In genomic region chr9:137293094-137293481, GRCh38 we compare ENCODE assay signal across 29 cellular contexts. TPM values are rescaled to one million over a fixed set of nuclear protein-coding genes. Genes with fewer than 3 reads are reported as not detected.
DNase-seq lines count a peak whose midpoint lies in the region; ATAC-seq and TF ChIP-seq lines count a peak whose summit lies in the region.
"Had no signal": no experiment of that assay in that cellular context is flagged by ENCODE, and none has a peak within 500 bp of the region (broad histone marks: within the 10 kb centered on the region; RNA-seq: fewer than 3 reads in every experiment).

No MANE protein-coding gene starts in this region.

- intact Hi-C loops in left ventricle myocardium superior (cut with micrococcal nuclease) (no loop called here), left ventricle myocardium inferior (cut with micrococcal nuclease) (no loop called here)
- intact Hi-C loops in activated CD8-positive, alpha-beta T cell treated with anti-CD3 and anti-CD28 coated beads for 36 hours (cut with micrococcal nuclease), result loop anchor here (10.0 kb wide), 1 partner anchor 112 kb away; no protein-coding TSS in a partner anchor

- H3K27me3 Mint-ChIP-seq in activated CD8-positive, alpha-beta T cell treated with anti-CD3 and anti-CD28 coated beads for 36 hours, result peaks cover 29% of the 10 kb centered on the region

- peaks cover 6% of the 10 kb centered on the region for H3K9me3 ChIP-seq in left ventricle myocardium inferior (replicated peaks)
- peaks cover 0 to 10% of the 10 kb centered on the region in 2 donors for H3K9me3 ChIP-seq in neuronal stem cell (replicated peaks in 1 of 2; ENCODE audit: control insufficient read depth in 2 of 2, insufficient read depth in 1 of 2, low read depth in 1 of 2, low read length in 2 of 2)
- H3K9me3 ChIP-seq: SK-N-SH had no signal

- H4K8ac ChIP-seq in neuronal stem cell (ENCODE audit: low read depth, low read length), result peak overlapping the region; percentile 65

- DNase-seq in left ventricle myocardium superior, result peak; percentile 24
- DNase-seq in left ventricle myocardium inferior, result no peak
- no peak for DNase-seq in epithelial cell of prostate (ENCODE audit: low read depth, low spot score)
- DNase-seq in neuronal stem cell (ENCODE audit: low spot score), result no peak
- no peak for DNase-seq in foreskin keratinocyte
- no peak for DNase-seq in activated CD8-positive, alpha-beta memory T cell treated with anti-CD3 and anti-CD28 coated beads, Interleukin-2, amount 50 U/mL, for 48 hours
- no peak for DNase-seq in activated CD8-positive, alpha-beta T cell treated with anti-CD3 and anti-CD28 coated beads for 36 hours
- no peak for DNase-seq in retina
- DNase-seq: 8988T; activated CD4-positive, alpha-beta T cell treated with anti-CD3 and anti-CD28 coated beads for 36 hours; activated CD8-positive, alpha-beta memory T cell treated with anti-CD3 and anti-CD28 coated beads for 24 hours; activated gamma-delta T cell treated with Interleukin-2 at 50 U/mL for 16 hours; activated naive CD8-positive, alpha-beta T cell treated with anti-CD3 and anti-CD28 coated beads, Interleukin-2, amount 50 U/mL, for 24 hours; activated T-cell treated with anti-CD3 and anti-CD28 coated beads, Interleukin-2, amount 50 U/mL, for 1 hour; glutamatergic neuron; KBM-7; NCI-H1105; NCI-H1930; NCI-H226; SK-N-SH; stimulated activated CD4-positive, alpha-beta T cell treated with anti-CD3 and anti-CD28 coated beads, Interleukin-2, amount 100 ng/mL, for 48 hours; T-helper 2 cell had no signal

- H3K27me3 ChIP-seq in left ventricle myocardium inferior (ENCODE audit: low read depth) (peaks cover 39% of the 10 kb centered on the region), neuronal stem cell (ENCODE audit: control insufficient read depth in 3 of 3, insufficient read depth in 3 of 3, low read depth in 1 of 3, low read length in 3 of 3) (peaks cover 0 to 9% (median 2%) of the 10 kb centered on the region in 3 experiments), foreskin keratinocyte (peaks cover 34% of the 10 kb centered on the region)

- H3K36me3 ChIP-seq in left ventricle myocardium inferior (no peaks in the 10 kb centered on the region), neuronal stem cell (replicated peaks in 1 of 2; ENCODE audit: control insufficient read depth in 2 of 2, insufficient read depth in 2 of 2, low read length in 2 of 2) (peaks cover 0 to 3% of the 10 kb centered on the region in 2 donors)

- no peak overlapping the region for H3K14ac ChIP-seq in neuronal stem cell (ENCODE audit: low read length)

- peaks cover 37% of the 10 kb centered on the region for H3K4me1 ChIP-seq in left ventricle myocardium inferior
- peaks cover 16 to 17% of the 10 kb centered on the region in 2 donors for H3K4me1 ChIP-seq in neuronal stem cell (ENCODE audit: control insufficient read depth in 2 of 2, insufficient read depth in 1 of 2, low read depth in 1 of 2, low read length in 2 of 2)
- H3K4me1 ChIP-seq in foreskin keratinocyte, result no peaks in the 10 kb centered on the region

- no peak overlapping the region for H2AK5ac ChIP-seq in neuronal stem cell (ENCODE audit: low read depth, low read length)

- ATAC-seq in left ventricle myocardium superior (no peak), foreskin keratinocyte (no peak)
- ATAC-seq in activated CD8-positive, alpha-beta T cell treated with anti-CD3 and anti-CD28 coated beads for 36 hours, result no peak
- ATAC-seq: activated CD4-positive, alpha-beta T cell treated with anti-CD3 and anti-CD28 coated beads for 36 hours; activated naive CD8-positive, alpha-beta T cell treated with anti-CD3 and anti-CD28 coated beads, Interleukin-2, amount 50 U/mL, for 24 hours had no signal

- no peak overlapping the region for H3K27ac Mint-ChIP-seq in activated CD8-positive, alpha-beta T cell treated with anti-CD3 and anti-CD28 coated beads for 36 hours
- H3K27ac Mint-ChIP-seq: activated CD4-positive, alpha-beta T cell treated with anti-CD3 and anti-CD28 coated beads for 36 hours; activated naive CD8-positive, alpha-beta T cell treated with anti-CD3 and anti-CD28 coated beads, Interleukin-2, amount 50 U/mL, for 24 hours had no signal

- peak overlapping the region; percentile 55 for H2AFZ ChIP-seq in neuronal stem cell (ENCODE audit: low read length)

- no peak overlapping the region for H3K4me2 ChIP-seq in neuronal stem cell (ENCODE audit: insufficient read depth, low read length, poor library complexity, severe bottlenecking)
- H3K4me2 ChIP-seq: SK-N-SH had no signal

- H2BK15ac ChIP-seq in neuronal stem cell (ENCODE audit: low read length), result no peak overlapping the region

- no peak overlapping the region for H2BK5ac ChIP-seq in neuronal stem cell (ENCODE audit: low read length)

- no peak overlapping the region for H3K9ac ChIP-seq in neuronal stem cell (ENCODE audit: low read depth, low read length, poor library complexity)
- H3K9ac ChIP-seq: SK-N-SH had no signal

- H3K23ac ChIP-seq in neuronal stem cell (ENCODE audit: low read depth, low read length, poor library complexity), result no peak overlapping the region

- no peak overlapping the region for H3K4ac ChIP-seq in neuronal stem cell (ENCODE audit: low read length)

- H3K18ac ChIP-seq in neuronal stem cell (ENCODE audit: low read length), result peak overlapping the region; percentile 64

- peaks cover 2% of the 10 kb centered on the region for H3K79me1 ChIP-seq in neuronal stem cell (ENCODE audit: low read depth, low read length)

- no peak overlapping the region for H2BK12ac ChIP-seq in neuronal stem cell (ENCODE audit: low read length)

- POLR2A ChIA-PET in activated CD8-positive, alpha-beta T cell treated with anti-CD3 and anti-CD28 coated beads for 36 hours (lab: Charles Lee), result interaction anchor here (1.1 kb wide), 1 partner anchor 13 kb away, joined by 3 read pairs; no protein-coding TSS in a partner anchor

- H3K4me1 Mint-ChIP-seq in activated CD8-positive, alpha-beta T cell treated with anti-CD3 and anti-CD28 coated beads for 36 hours (ENCODE audit: low read depth), result peaks cover 3% of the 10 kb centered on the region
- H3K4me1 Mint-ChIP-seq: activated CD4-positive, alpha-beta T cell treated with anti-CD3 and anti-CD28 coated beads for 36 hours had no signal

- H4K91ac ChIP-seq in neuronal stem cell (ENCODE audit: low read depth, low read length, poor library complexity), result no peak overlapping the region

- H2BK120ac ChIP-seq in neuronal stem cell (ENCODE audit: low read depth, low read length), result no peak overlapping the region

- H3K27ac ChIP-seq in left ventricle myocardium inferior (replicated peaks) (no peak overlapping the region), epithelial cell of prostate (peak overlapping the region; percentile 74), neuronal stem cell (replicated peaks; ENCODE audit: low read length) (no peak overlapping the region), foreskin keratinocyte (no peak overlapping the region)

- no peak overlapping the region for H3K4me3 Mint-ChIP-seq in activated CD8-positive, alpha-beta T cell treated with anti-CD3 and anti-CD28 coated beads for 36 hours
- H3K4me3 Mint-ChIP-seq: activated CD4-positive, alpha-beta T cell treated with anti-CD3 and anti-CD28 coated beads for 36 hours; activated naive CD8-positive, alpha-beta T cell treated with anti-CD3 and anti-CD28 coated beads, Interleukin-2, amount 50 U/mL, for 24 hours had no signal

- CTCF ChIA-PET in activated CD8-positive, alpha-beta T cell treated with anti-CD3 and anti-CD28 coated beads for 36 hours (lab: Charles Lee), result interaction anchor here (1.5 kb wide), 1 partner anchor 130 kb away, joined by 3 read pairs; the partner anchor contains the start of gene EXD3

- H3K36me3 Mint-ChIP-seq in activated CD8-positive, alpha-beta T cell treated with anti-CD3 and anti-CD28 coated beads for 36 hours (ENCODE audit: low read depth), result no peaks in the 10 kb centered on the region

- H3K4me3 ChIP-seq in left ventricle myocardium inferior (no peak overlapping the region), neuronal stem cell (ENCODE audit: low read length in 2 of 2) (no peak overlapping the region)

- WGBS in neuronal stem cell (ENCODE audit: extremely low coverage in 2 of 2, insufficient read length in 2 of 2, insufficient replicate concordance in 1 of 2), 2 donors, result no CpG with 5 or more reads among the region's 15 CpGs

- H3K9me3 Mint-ChIP-seq in activated CD8-positive, alpha-beta T cell treated with anti-CD3 and anti-CD28 coated beads for 36 hours, result no peaks in the 10 kb centered on the region
- H3K9me3 Mint-ChIP-seq: activated naive CD8-positive, alpha-beta T cell treated with anti-CD3 and anti-CD28 coated beads, Interleukin-2, amount 50 U/mL, for 24 hours had no signal

- no peak for TF ChIP-seq CTCF in left ventricle myocardium inferior (IDR thresholded peaks at IDR 0.05; ENCODE audit: borderline replicate concordance)
- no peak for TF ChIP-seq CTCF in foreskin keratinocyte (conservative IDR thresholded peaks at IDR 0.05)
- TF ChIP-seq CTCF in activated CD8-positive, alpha-beta T cell treated with anti-CD3 and anti-CD28 coated beads for 36 hours (IDR thresholded peaks at IDR 0.05), result no peak

RNA-seq across cellular contexts. Expression of gene NRARP, which starts 9.0 kb away (rescaled TPM):
- total RNA-seq in left ventricle myocardium superior, result 4.0 TPM
- total RNA-seq in left ventricle myocardium inferior, result 5.1 TPM
- 51.2 TPM for polyA plus RNA-seq in neuronal stem cell (2013, experiment 1 of 2)
- polyA plus RNA-seq in neuronal stem cell (2013, experiment 2 of 2), result 51.6 TPM
- 0.81 and 1.1 TPM in 2 replicates for total RNA-seq in foreskin keratinocyte
- polyA plus RNA-seq in foreskin keratinocyte, result 0.76 and 0.96 TPM in 2 replicates
- 1 to 10 TPM; 3.3 to 4.4 TPM for total RNA-seq in activated CD8-positive, alpha-beta T cell treated with anti-CD3 and anti-CD28 coated beads for 36 hours
- polyA plus RNA-seq: CD14-positive monocyte had no signal

RNA-seq across cellular contexts. Expression of gene TOR4A, which starts 15.6 kb away (rescaled TPM):
- total RNA-seq in left ventricle myocardium superior, result 19.3 TPM
- 16.3 TPM for total RNA-seq in left ventricle myocardium inferior
- 3.1 TPM for polyA plus RNA-seq in neuronal stem cell (2013, experiment 1 of 2)
- polyA plus RNA-seq in neuronal stem cell (2013, experiment 2 of 2), result 3.0 TPM
- total RNA-seq in foreskin keratinocyte, result 15.8 and 19.9 TPM in 2 replicates
- 11.8 and 15.7 TPM in 2 replicates for polyA plus RNA-seq in foreskin keratinocyte
- 1 to 10 TPM; 2.9 to 3.0 TPM for total RNA-seq in activated CD8-positive, alpha-beta T cell treated with anti-CD3 and anti-CD28 coated beads for 36 hours

RNA-seq across cellular contexts. Expression of gene NELFB, which starts 38.0 kb away (rescaled TPM):
- total RNA-seq in left ventricle myocardium superior (43.6 TPM), left ventricle myocardium inferior (35.2 TPM), foreskin keratinocyte (47.5 and 51.3 TPM in 2 replicates)
- 45.7 TPM for polyA plus RNA-seq in neuronal stem cell (2013, experiment 1 of 2)
- polyA plus RNA-seq in neuronal stem cell (2013, experiment 2 of 2), result 46.2 TPM
- 50.3 and 54.3 TPM in 2 replicates for polyA plus RNA-seq in foreskin keratinocyte
- 10 to 100 TPM; 50.9 to 54.3 TPM for total RNA-seq in activated CD8-positive, alpha-beta T cell treated with anti-CD3 and anti-CD28 coated beads for 36 hours

RNA-seq across cellular contexts. Expression of gene STPG3, which starts 42.0 kb away (rescaled TPM):
- total RNA-seq in left ventricle myocardium superior, result 0.69 TPM
- total RNA-seq in left ventricle myocardium inferior, result 0.58 TPM
- 0.07 TPM for polyA plus RNA-seq in neuronal stem cell (2013, experiment 1 of 2)
- not detected for polyA plus RNA-seq in neuronal stem cell (2013, experiment 2 of 2)
- total RNA-seq in foreskin keratinocyte, result not detected in 2 replicates
- polyA plus RNA-seq in foreskin keratinocyte, result not detected in 2 replicates
- total RNA-seq in activated CD8-positive, alpha-beta T cell treated with anti-CD3 and anti-CD28 coated beads for 36 hours, result not detected
- total RNA-seq: activated CD4-positive, alpha-beta T cell treated with anti-CD3 and anti-CD28 coated beads for 36 hours; epithelial cell of proximal tubule; kidney epithelial cell; MCF 10A; renal cortical epithelial cell; subcutaneous adipose tissue; urinary bladder had no signal
- polyA plus RNA-seq: CD14-positive monocyte, SK-N-SH, urinary bladder had no signal

RNA-seq across cellular contexts. Expression of gene TUBB4B, which starts 52.0 kb away (rescaled TPM):
- 439 TPM for total RNA-seq in left ventricle myocardium superior
- total RNA-seq in left ventricle myocardium inferior, result 463 TPM
- 358 TPM for polyA plus RNA-seq in neuronal stem cell (2013, experiment 1 of 2)
- 354 TPM for polyA plus RNA-seq in neuronal stem cell (2013, experiment 2 of 2)
- total RNA-seq in foreskin keratinocyte, result 766 and 947 TPM in 2 replicates
- polyA plus RNA-seq in foreskin keratinocyte, result 1,088 and 1,242 TPM in 2 replicates
- 100 to 1,000 TPM; 228 to 230 TPM for total RNA-seq in activated CD8-positive, alpha-beta T cell treated with anti-CD3 and anti-CD28 coated beads for 36 hours
